ENCODE assay signal across 13 cellular contexts in the genomic region with DNA sequence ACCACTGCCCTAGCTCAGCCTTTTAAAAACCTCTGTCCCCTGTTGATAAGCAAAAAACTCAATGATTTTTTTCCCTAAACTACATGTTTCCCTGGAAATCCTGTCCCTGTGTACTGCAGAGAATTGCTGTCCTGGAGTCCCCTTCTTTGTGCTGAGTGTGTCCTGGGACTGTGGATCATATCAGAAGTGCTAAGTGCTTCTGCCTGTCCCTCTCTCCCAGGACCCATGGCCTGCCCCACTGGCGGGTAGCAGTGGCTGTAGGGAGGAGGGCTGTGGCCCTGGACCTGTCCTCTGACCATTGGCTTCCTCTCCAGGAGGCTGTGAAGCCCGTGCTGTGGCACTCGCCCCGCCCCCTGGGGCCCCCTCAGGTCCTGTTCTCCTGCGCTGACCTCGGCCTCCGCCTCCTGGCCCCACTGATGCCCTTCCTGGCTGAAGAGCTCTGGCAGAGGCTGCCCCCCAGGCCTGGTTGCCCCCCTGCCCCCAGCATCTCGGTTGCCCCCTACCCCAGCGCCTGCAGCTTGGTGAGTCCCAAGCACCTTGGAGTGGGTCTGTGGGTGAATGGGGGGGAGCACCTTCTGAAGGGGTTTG. TPM values are rescaled to one million over a fixed set of nuclear protein-coding genes. Genes with fewer than 3 reads are reported as not detected.
DNase-seq lines count a peak whose midpoint lies in the region; ATAC-seq and TF ChIP-seq lines count a peak whose summit lies in the region.
"Not testable (repeated sequence)": the region's sequence is repeated elsewhere in the genome, so short reads cannot be mapped to it uniquely, and the experiment has no call there.
"Had no signal": no experiment of that assay in that cellular context is flagged by ENCODE, and none has a peak within 500 bp of the region (broad histone marks: within the 10 kb centered on the region; RNA-seq: fewer than 3 reads in every experiment).

No MANE protein-coding gene starts in this region.

- not testable (repeated sequence) for H3K4me3 Mint-ChIP-seq in H9; activated T-cell treated with anti-CD3 and anti-CD28 coated beads, Interleukin-2, amount 50 U/mL, for 24 hours; endodermal cell

- not testable (repeated sequence) for H3K14ac ChIP-seq in H9 (ENCODE audit: insufficient read depth, low read length)

- not testable (repeated sequence) for H3K27me3 ChIP-seq in H9 (ENCODE audit: insufficient read depth, low read length); endodermal cell (ENCODE audit: control insufficient read depth, insufficient read depth, low read length, poor library complexity, severe bottlenecking); heart left ventricle

- H2BK120ac ChIP-seq in H9 (ENCODE audit: low read depth, low read length, poor library complexity, severe bottlenecking), result not testable (repeated sequence)

- not testable (repeated sequence) for H3K18ac ChIP-seq in H9 (ENCODE audit: insufficient read length, low read depth, low read length)

- not testable (repeated sequence) for H3K9ac ChIP-seq in H9 (ENCODE audit: extremely low read depth, insufficient read length, low read length); endodermal cell (ENCODE audit: extremely low read depth, low read length, poor library complexity, severe bottlenecking)

- not testable (repeated sequence) for H3K79me1 ChIP-seq in H9 (ENCODE audit: insufficient read depth, low read depth, low read length, poor library complexity, severe bottlenecking)

- H4K20me1 ChIP-seq in H9 (ENCODE audit: control insufficient read depth, insufficient read depth, insufficient read length), result not testable (repeated sequence)

- not testable (repeated sequence) for H3K23ac ChIP-seq in H9 (ENCODE audit: insufficient read length, low read depth, low read length)

- not testable (repeated sequence) for H3K79me2 ChIP-seq in H9 (ENCODE audit: insufficient read depth, low read length)

- H4K5ac ChIP-seq in H9 (ENCODE audit: insufficient read length, low read depth, low read length), result not testable (repeated sequence)

- H3K4me2 ChIP-seq in H9 (ENCODE audit: insufficient read depth, insufficient read length, low read length), result not testable (repeated sequence)

- peaks cover 10 to 11% of the 10 kb centered on the region in 2 experiments; a peak in 4 of 5 replicates for H3K9me3 Mint-ChIP-seq in H9
- not testable (repeated sequence) for H3K9me3 Mint-ChIP-seq in activated T-cell treated with anti-CD3 and anti-CD28 coated beads, Interleukin-2, amount 50 U/mL, for 24 hours; endodermal cell

- not testable (repeated sequence) for H3K9me3 ChIP-seq in H9 (ENCODE audit: control insufficient read depth, low read depth, low read length); heart left ventricle
- peaks cover 12% of the 10 kb centered on the region for H3K9me3 ChIP-seq in endodermal cell (ENCODE audit: control insufficient read depth, low read length)
- H3K9me3 ChIP-seq in mesodermal cell (ENCODE audit: control insufficient read depth, low read length), result peaks cover 12% of the 10 kb centered on the region

- H3K4ac ChIP-seq in H9 (ENCODE audit: low read depth, low read length), result not testable (repeated sequence)

- not testable (repeated sequence) for H3K23me2 ChIP-seq in H9 (ENCODE audit: insufficient read length, low read depth, low read length, poor library complexity, severe bottlenecking)

- DNase-seq in H9; activated T-cell treated with anti-CD3 and anti-CD28 coated beads, Interleukin-2, amount 50 U/mL, for 24 hours; endodermal cell; heart left ventricle; left ventricle myocardium superior: not testable (repeated sequence)

- not testable (repeated sequence) for H2BK5ac ChIP-seq in H9 (ENCODE audit: insufficient read length, low read length)

- not testable (repeated sequence) for H4K8ac ChIP-seq in H9 (replicated peaks; ENCODE audit: insufficient read length, low read depth, low read length)

- no CpG with 5 or more reads among the region's 9 CpGs for WGBS in H9 (ENCODE audit: extremely low coverage, insufficient read length, low lambda C conversion rate)
- WGBS in endodermal cell (ENCODE audit: insufficient coverage in 1 of 2, insufficient read length in 1 of 2), 2 experiments, result 91% methylated on average over 9 of the region's 9 CpGs; no CpG with 5 or more reads in 1 of the 2 experiments
- 77 to 87% (median 82%) methylated on average over 3 to 9 of the region's 9 CpGs for WGBS in heart left ventricle, 4 donors
- 85 to 97% methylated on average over 6 to 8 of the region's 9 CpGs for WGBS in mesodermal cell (ENCODE audit: insufficient coverage in 2 of 2), 2 experiments

- not testable (repeated sequence) for H2BK15ac ChIP-seq in H9 (ENCODE audit: low read depth, low read length)

- H3K56ac ChIP-seq in H9 (ENCODE audit: insufficient read length, low read depth, low read length), result not testable (repeated sequence)

- H3K27ac ChIP-seq in H9 (ENCODE audit: insufficient read length, low read depth, low read length); endodermal cell (ENCODE audit: low read depth, low read length): not testable (repeated sequence)
- H3K27ac ChIP-seq in heart left ventricle (peak overlapping the region in 1 of 12 donors; percentile 34), mesodermal cell (ENCODE audit: low read depth, low read length, severe bottlenecking) (peak overlapping the region; percentile 10)

- H3K27ac Mint-ChIP-seq in H9, result peak overlapping the region in 2 of 3 experiments; percentile 33 to 60; a peak in 2 of 7 replicates
- peak overlapping the region; percentile 13 for H3K27ac Mint-ChIP-seq in activated T-cell treated with anti-CD3 and anti-CD28 coated beads, Interleukin-2, amount 50 U/mL, for 24 hours
- peak overlapping the region; percentile 16 for H3K27ac Mint-ChIP-seq in endodermal cell

- peaks cover 44 to 89% (median 80%) of the 10 kb centered on the region in 3 experiments for H3K36me3 Mint-ChIP-seq in H9 (ENCODE audit: insufficient read depth in 1 of 3, low read depth in 3 of 3)
- peaks cover 97% of the 10 kb centered on the region for H3K36me3 Mint-ChIP-seq in activated T-cell treated with anti-CD3 and anti-CD28 coated beads, Interleukin-2, amount 50 U/mL, for 24 hours (ENCODE audit: low read depth)
- peaks cover 59% of the 10 kb centered on the region for H3K36me3 Mint-ChIP-seq in endodermal cell (ENCODE audit: low read depth)

- intact Hi-C loops in heart left ventricle (cut with DNase I), result loop anchor here in 2 of 10 donors (5.0 to 10.0 kb wide), 2 partner anchors 121 to 123 kb away; no protein-coding TSS in a partner anchor
- intact Hi-C loops in left ventricle myocardium superior (cut with micrococcal nuclease), result not testable (repeated sequence)

- not testable (repeated sequence) for TF ChIP-seq CTCF in H9 (conservative IDR thresholded peaks at IDR 0.05); endodermal cell (conservative IDR thresholded peaks at IDR 0.05); heart left ventricle (IDR thresholded peaks at IDR 0.05)

- ATAC-seq in heart left ventricle, result peak in 3 of 4 donors; percentile 69 to 73 (median 69)
- peak; percentile 82 for ATAC-seq in left ventricle myocardium superior

- not testable (repeated sequence) for H3K27me3 Mint-ChIP-seq in H9 (ENCODE audit: low read depth); activated T-cell treated with anti-CD3 and anti-CD28 coated beads, Interleukin-2, amount 50 U/mL, for 24 hours; endodermal cell (ENCODE audit: insufficient read depth)

- H2AK5ac ChIP-seq in H9 (ENCODE audit: insufficient read length, low read length), result not testable (repeated sequence)

- H3K4me3 ChIP-seq in endodermal cell (ENCODE audit: low read length); heart left ventricle; mesodermal cell (ENCODE audit: extremely low read depth, insufficient read depth, low read length, poor library complexity, severe bottlenecking): not testable (repeated sequence)

- H3K36me3 ChIP-seq in endodermal cell (ENCODE audit: control insufficient read depth, insufficient read depth, low read length), result peaks cover 36% of the 10 kb centered on the region
- H3K36me3 ChIP-seq in heart left ventricle, result peaks cover 0 to 76% (median 68%) of the 10 kb centered on the region in 9 donors
- peaks cover 85% of the 10 kb centered on the region for H3K36me3 ChIP-seq in mesodermal cell (ENCODE audit: control insufficient read depth, insufficient read depth, low read length)

- not testable (repeated sequence) for H2BK12ac ChIP-seq in H9 (ENCODE audit: insufficient read length, low read depth, low read length)

- not testable (repeated sequence) for H3T11ph ChIP-seq in H9 (ENCODE audit: low read length)

- not testable (repeated sequence) for H3K4me1 ChIP-seq in H9 (ENCODE audit: insufficient read depth, low read length); endodermal cell (ENCODE audit: control insufficient read depth, insufficient read depth, low read length); mesodermal cell (ENCODE audit: control insufficient read depth, insufficient read depth, low read length, poor library complexity, severe bottlenecking)
- peaks cover 0 to 18% (median 0%) of the 10 kb centered on the region in 12 donors for H3K4me1 ChIP-seq in heart left ventricle

- not testable (repeated sequence) for H4K91ac ChIP-seq in H9 (ENCODE audit: insufficient read length, low read depth, low read length)

- H2AFZ ChIP-seq in H9 (ENCODE audit: low read length), result not testable (repeated sequence)

- not testable (repeated sequence) for TF ChIP-seq POLR2A in heart left ventricle (IDR thresholded peaks at IDR 0.05)

- not testable (repeated sequence) for H2BK20ac ChIP-seq in H9 (ENCODE audit: low read depth, low read length, poor library complexity, severe bottlenecking)

- H3K4me1 Mint-ChIP-seq in H9, result peaks cover 9 to 12% of the 10 kb centered on the region in 2 experiments
- not testable (repeated sequence) for H3K4me1 Mint-ChIP-seq in activated T-cell treated with anti-CD3 and anti-CD28 coated beads, Interleukin-2, amount 50 U/mL, for 24 hours (ENCODE audit: low read depth); endodermal cell

RNA-seq across cellular contexts. Expression of gene SFTA2, which starts 7.8 kb away (rescaled TPM):
- total RNA-seq in H9 (2021), result not detected in 2 replicates
- total RNA-seq in endodermal cell, result not detected
- polyA plus RNA-seq in endodermal cell (2013, experiment 1 of 2), result not detected
- not detected for polyA plus RNA-seq in endodermal cell (2013, experiment 2 of 2)
- not detected for total RNA-seq in heart left ventricle
- not detected for polyA plus RNA-seq in heart left ventricle
- not detected for total RNA-seq in left ventricle myocardium superior
- not detected for polyA plus RNA-seq in mesodermal cell (2013, experiment 1 of 2)
- not detected for polyA plus RNA-seq in mesodermal cell (2013, experiment 2 of 2)
- total RNA-seq: CD4-positive, alpha-beta T cell; CD8-positive, alpha-beta memory T cell; GM23248; H4; HFFc6 had no signal
- polyA plus RNA-seq: A549; CD14-positive monocyte; CD8-positive, alpha-beta memory T cell; GM23248 had no signal

RNA-seq across cellular contexts. Expression of gene VARS2, which starts 10.1 kb away (rescaled TPM):
- total RNA-seq in H9 (2021) (61.9 and 68.2 TPM in 2 replicates), endodermal cell (10 to 100 TPM; 39.4 to 52.5 TPM), heart left ventricle (10 to 100 TPM; 10.7 to 28.5 (median 18.8) TPM), left ventricle myocardium superior (18.2 TPM)
- 51.8 TPM for polyA plus RNA-seq in endodermal cell (2013, experiment 1 of 2)
- 46.7 TPM for polyA plus RNA-seq in endodermal cell (2013, experiment 2 of 2)
- 10 to 100 TPM; 12.1 to 19.7 TPM for polyA plus RNA-seq in heart left ventricle
- polyA plus RNA-seq in mesodermal cell (2013, experiment 1 of 2), result 27.9 TPM
- polyA plus RNA-seq in mesodermal cell (2013, experiment 2 of 2), result 22.3 TPM

RNA-seq across cellular contexts. Expression of gene GTF2H4, which starts 16.1 kb away (rescaled TPM):
- 58.2 and 60.8 TPM in 2 replicates for total RNA-seq in H9 (2021)
- total RNA-seq in endodermal cell, result 10 to 100 TPM; 60.0 to 67.9 TPM
- 52.4 TPM for polyA plus RNA-seq in endodermal cell (2013, experiment 1 of 2)
- polyA plus RNA-seq in endodermal cell (2013, experiment 2 of 2), result 39.9 TPM
- 10 to 100 TPM in 7 of 9 donors, 1 to 10 TPM in 2; 4.2 to 19.9 (median 14.5) TPM for total RNA-seq in heart left ventricle
- 10 to 100 TPM; 14.7 to 22.4 TPM for polyA plus RNA-seq in heart left ventricle
- 21.4 TPM for total RNA-seq in left ventricle myocardium superior
- polyA plus RNA-seq in mesodermal cell (2013, experiment 1 of 2), result 45.8 TPM
- 34.3 TPM for polyA plus RNA-seq in mesodermal cell (2013, experiment 2 of 2)

RNA-seq across cellular contexts. Expression of gene MUCL3, which starts 16.6 kb away (rescaled TPM):
- total RNA-seq in H9 (2021), result 0.15 and 0.20 TPM in 2 replicates
- total RNA-seq in endodermal cell, result under 1 TPM; 0.18 TPM
- 0.04 TPM for polyA plus RNA-seq in endodermal cell (2013, experiment 1 of 2)
- polyA plus RNA-seq in endodermal cell (2013, experiment 2 of 2), result not detected
- under 1 TPM in 1 of 9 donors, not detected in 8; 0.11 TPM for total RNA-seq in heart left ventricle
- under 1 TPM in 1 of 2 donors, not detected in 1; 0.03 TPM for polyA plus RNA-seq in heart left ventricle
- not detected for total RNA-seq in left ventricle myocardium superior
- not detected for polyA plus RNA-seq in mesodermal cell (2013, experiment 1 of 2)
- not detected for polyA plus RNA-seq in mesodermal cell (2013, experiment 2 of 2)
- total RNA-seq: CD4-positive, alpha-beta T cell; CD8-positive, alpha-beta memory T cell; GM23248; H4; HFFc6 had no signal
- polyA plus RNA-seq: CD14-positive monocyte; CD8-positive, alpha-beta memory T cell; GM23248 had no signal

RNA-seq across cellular contexts. Expression of gene DDR1, which starts 39.8 kb away (rescaled TPM):
- total RNA-seq in H9 (2021) (254 and 258 TPM in 2 replicates), endodermal cell (100 to 1,000 TPM; 140 to 151 TPM), heart left ventricle (10 to 100 TPM; 18.0 to 50.0 (median 38.4) TPM), left ventricle myocardium superior (25.7 TPM)
- polyA plus RNA-seq in endodermal cell (2013, experiment 1 of 2), result 299 TPM
- 288 TPM for polyA plus RNA-seq in endodermal cell (2013, experiment 2 of 2)
- 10 to 100 TPM; 11.8 to 14.1 TPM for polyA plus RNA-seq in heart left ventricle
- 89.1 TPM for polyA plus RNA-seq in mesodermal cell (2013, experiment 1 of 2)
- 68.7 TPM for polyA plus RNA-seq in mesodermal cell (2013, experiment 2 of 2)
